In the genomic region with DNA sequence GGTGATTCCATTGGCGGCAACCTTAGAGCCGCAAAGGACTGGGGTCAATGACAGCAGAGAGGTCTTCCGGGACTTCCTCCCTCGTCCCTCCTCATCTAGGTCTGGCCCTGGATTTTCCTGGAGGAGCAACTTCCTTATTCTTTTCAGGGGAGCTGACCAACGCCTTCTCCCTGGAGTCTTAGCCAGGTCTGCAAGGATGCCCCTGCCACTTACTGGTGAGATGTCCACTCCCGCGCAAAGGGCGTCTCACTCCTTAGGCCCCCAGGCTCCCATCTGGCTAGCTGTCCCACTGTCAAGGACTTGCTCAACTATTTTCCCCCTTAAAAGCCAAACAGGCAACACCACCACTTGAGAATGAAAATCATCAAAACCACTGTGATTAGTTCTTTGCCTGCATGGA, we compare ENCODE assay signal across 8 cellular contexts.
"Had no signal": no experiment of that assay in that cellular context is flagged by ENCODE, and none has a peak within 500 bp of the region (broad histone marks: within the 10 kb centered on the region; RNA-seq: fewer than 3 reads in every experiment).

No MANE protein-coding gene starts in this region.

- H3K27ac Mint-ChIP-seq: activated naive CD8-positive, alpha-beta T cell treated with anti-CD3 and anti-CD28 coated beads for 36 hours; neural progenitor cell had no signal

- H3K9me3 Mint-ChIP-seq: activated naive CD8-positive, alpha-beta T cell treated with anti-CD3 and anti-CD28 coated beads for 36 hours; neural progenitor cell had no signal

- H3K27ac ChIP-seq: colonic mucosa, heart left ventricle, neural progenitor cell, pancreas, uterus, VCaP had no signal

- H2AFZ ChIP-seq: neural progenitor cell had no signal

- H3K36me3 ChIP-seq: colonic mucosa, neural progenitor cell, uterus had no signal

- H3K27me3 Mint-ChIP-seq: activated naive CD8-positive, alpha-beta T cell treated with anti-CD3 and anti-CD28 coated beads for 36 hours had no signal

- H3K9ac ChIP-seq: neural progenitor cell had no signal

- H3K4me2 ChIP-seq: neural progenitor cell had no signal

- H3K4me3 Mint-ChIP-seq: neural progenitor cell had no signal

- H3K4me1 ChIP-seq: colonic mucosa, pancreas, uterus had no signal

- FAIRE-seq: pancreas had no signal

- H3K27me3 ChIP-seq: colonic mucosa, heart left ventricle, neural progenitor cell, pancreas, uterus had no signal

- H3K9me3 ChIP-seq: colonic mucosa, heart left ventricle, pancreas, uterus had no signal

- H3K4me3 ChIP-seq: colonic mucosa, heart left ventricle, neural progenitor cell, pancreas, skin epidermis, uterus had no signal
